In genomic region chr1:198234511-198235251, GRCh38 we compare ENCODE assay signal across 7 cellular contexts.
DNase-seq lines count a peak whose midpoint lies in the region; ATAC-seq, FAIRE-seq and TF ChIP-seq lines count a peak whose summit lies in the region.

No MANE protein-coding gene starts in this region.

- H3K27me3 ChIP-seq in pancreas, result no peaks in the 10 kb centered on the region

- 55 to 57% methylated on average over 5 of the region's 5 CpGs for WGBS in pancreas, 2 donors

- H3K27ac Mint-ChIP-seq in progenitor cell of endocrine pancreas, result no peak overlapping the region

- peaks cover 3% of the 10 kb centered on the region for H3K9me3 Mint-ChIP-seq in progenitor cell of endocrine pancreas (ENCODE audit: low read depth)

- no peak for FAIRE-seq in pancreas (lab: Jason Lieb, UNC)

- H3K27ac ChIP-seq in pancreas, result peak overlapping the region in 3 of 4 donors; percentile 25 to 35 (median 27)

- no peaks in the 10 kb centered on the region for H3K9me3 ChIP-seq in pancreas

- DNase-seq in LoVo (ENCODE audit: low spot score), result peak; percentile 31
- DNase-seq in epithelial cell of proximal tubule (ENCODE audit: low read depth), result peak; percentile 23
- DNase-seq in pancreas, result no peak
- no peak for DNase-seq in progenitor cell of endocrine pancreas (ENCODE audit: low spot score, unreplicated experiment)

- H3K4me3 ChIP-seq in epithelial cell of proximal tubule (ENCODE audit: low read depth, low read length) (peak overlapping the region; percentile 58), pancreas (no peak overlapping the region)

- intact Hi-C loops in pancreas (cut with DNase I), result no loop called here

- no peak overlapping the region for H3K4me3 Mint-ChIP-seq in progenitor cell of endocrine pancreas (ENCODE audit: low read depth)

- TF ChIP-seq CTCF in epithelial cell of proximal tubule (conservative IDR thresholded peaks at IDR 0.05; ENCODE audit: low read depth, low read length) (no peak), pancreas (IDR thresholded peaks at IDR 0.05) (no peak), progenitor cell of endocrine pancreas (IDR thresholded peaks at IDR 0.05; ENCODE audit: unreplicated experiment) (no peak)

- no peaks in the 10 kb centered on the region for H3K36me3 ChIP-seq in pancreas

- H3K4me1 ChIP-seq in pancreas, result peaks cover 0 to 3% (median 0%) of the 10 kb centered on the region in 3 donors

- ATAC-seq in GM19395 (IDR thresholded peaks at IDR 0.05; ENCODE audit: unreplicated experiment), result peak; percentile 62
- ATAC-seq in pancreas, result peak in 2 of 4 donors; percentile 65 to 69
- ATAC-seq in GM19324 (IDR thresholded peaks at IDR 0.05; ENCODE audit: low FRiP score, unreplicated experiment), result no peak
- no peak for ATAC-seq in HG02571 (IDR thresholded peaks at IDR 0.05; ENCODE audit: unreplicated experiment)

- peaks cover 1% of the 10 kb centered on the region for H3K4me1 Mint-ChIP-seq in progenitor cell of endocrine pancreas (ENCODE audit: low read depth)

- peaks cover 4% of the 10 kb centered on the region for H3K36me3 Mint-ChIP-seq in progenitor cell of endocrine pancreas (ENCODE audit: insufficient read depth)

- no peaks in the 10 kb centered on the region for H3K27me3 Mint-ChIP-seq in progenitor cell of endocrine pancreas

Comparison
In these comparisons a context has a peak if more than half of its experiments do, and no peak if none do; other contexts are left out.
1. DNase-seq: peak in LoVo (single experiment) and epithelial cell of proximal tubule (single experiment); none in pancreas (0 of 6) and progenitor cell of endocrine pancreas (single experiment).